ENCODE assay signal across 8 cellular contexts in the genomic region with DNA sequence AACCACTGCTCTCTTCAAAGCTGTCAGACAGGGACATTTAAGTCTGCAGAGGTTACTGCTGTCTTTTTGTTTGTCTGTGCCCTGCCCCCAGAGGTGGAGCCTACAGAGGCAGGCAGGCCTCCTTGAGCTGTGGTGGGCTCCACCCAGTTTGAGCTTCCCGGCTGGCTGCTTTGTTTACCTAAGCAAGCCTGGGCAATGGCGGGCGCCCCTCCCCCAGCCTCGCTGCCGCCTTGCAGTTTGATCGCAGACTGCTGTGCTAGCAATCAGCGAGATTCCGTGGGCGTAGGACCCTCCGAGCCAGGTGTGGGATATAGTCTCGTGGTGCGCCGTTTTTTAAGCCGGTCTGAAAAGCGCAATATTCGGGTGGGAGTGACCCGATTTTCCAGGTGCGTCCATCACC.
DNase-seq lines count a peak whose midpoint lies in the region; ATAC-seq, FAIRE-seq and TF ChIP-seq lines count a peak whose summit lies in the region.
"Not testable (repeated sequence)": the region's sequence is repeated elsewhere in the genome, so short reads cannot be mapped to it uniquely, and the experiment has no call there.

No MANE protein-coding gene starts in this region.

- CTCF ChIA-PET in PC-3 (lab: Charles Lee): interaction anchor here (0.6 kb wide), 1 partner anchor 192 kb away, joined by 3 read pairs; no protein-coding TSS in a partner anchor

- not testable (repeated sequence) for DNase-seq in GM23338 (ENCODE audit: low spot score); PC-3; astrocyte (ENCODE audit: low read depth); endodermal cell; left ventricle myocardium inferior; mesothelial cell of epicardium (ENCODE audit: low spot score in 2 of 2, unreplicated experiment in 2 of 2)
- peak in 5 of 6 donors; percentile 12 to 33 (median 24) for DNase-seq in pancreas
- DNase-seq in upper lobe of right lung: peak; percentile 36

- not testable (repeated sequence) for H3K36me3 ChIP-seq in GM23338 (ENCODE audit: insufficient read depth); PC-3 (ENCODE audit: low read depth, low read length); astrocyte (ENCODE audit: insufficient read depth, low read length); endodermal cell (ENCODE audit: control insufficient read depth, insufficient read depth, low read length); left ventricle myocardium inferior; pancreas; upper lobe of right lung

- not testable (repeated sequence) for H3K4me3 ChIP-seq in GM23338; PC-3 (ENCODE audit: low read length); astrocyte (ENCODE audit: insufficient read depth, low read depth, low read length); upper lobe of right lung
- peak overlapping the region; percentile 58 for H3K4me3 ChIP-seq in endodermal cell (ENCODE audit: low read length)
- H3K4me3 ChIP-seq in left ventricle myocardium inferior: peak overlapping the region; percentile 53
- peak overlapping the region in 2 of 4 donors; percentile 21 to 22 for H3K4me3 ChIP-seq in pancreas

- H3K36me3 Mint-ChIP-seq in GM23338 (ENCODE audit: low read depth) (peaks cover 29% of the 10 kb centered on the region), endodermal cell (ENCODE audit: low read depth) (peaks cover 20% of the 10 kb centered on the region), mesothelial cell of epicardium (peaks cover 12% of the 10 kb centered on the region)
- H3K36me3 Mint-ChIP-seq in astrocyte (ENCODE audit: low read depth, unreplicated experiment): not testable (repeated sequence)

- H3K27me3 Mint-ChIP-seq in GM23338 (ENCODE audit: insufficient read depth, low read depth, poor library complexity); astrocyte (ENCODE audit: low read depth, unreplicated experiment); endodermal cell (ENCODE audit: insufficient read depth); mesothelial cell of epicardium (ENCODE audit: low read depth): not testable (repeated sequence)

- 14% methylated on average over 6 of the region's 18 CpGs; no CpG with 5 or more reads in 1 of the 2 experiments for WGBS in endodermal cell (ENCODE audit: insufficient coverage in 1 of 2, insufficient read length in 1 of 2), 2 experiments
- WGBS in pancreas, 2 donors: 21 to 43% methylated on average over 7 to 13 of the region's 18 CpGs

- not testable (repeated sequence) for TF ChIP-seq CTCF in GM23338 (conservative IDR thresholded peaks at IDR 0.05; ENCODE audit: low read depth in 2 of 2); PC-3 (conservative IDR thresholded peaks at IDR 0.05; ENCODE audit: low read depth, low read length); astrocyte (IDR thresholded peaks at IDR 0.05; ENCODE audit: insufficient read depth, low read depth, low read length); endodermal cell (conservative IDR thresholded peaks at IDR 0.05); left ventricle myocardium inferior (IDR thresholded peaks at IDR 0.05; ENCODE audit: borderline replicate concordance); mesothelial cell of epicardium (IDR thresholded peaks at IDR 0.05; ENCODE audit: unreplicated experiment); pancreas (IDR thresholded peaks at IDR 0.05); upper lobe of right lung (IDR thresholded peaks at IDR 0.05)

- not testable (repeated sequence) for H3K9me3 ChIP-seq in PC-3 (ENCODE audit: low read length); astrocyte (ENCODE audit: insufficient read depth, low read depth, low read length); pancreas; upper lobe of right lung
- peaks cover 18% of the 10 kb centered on the region for H3K9me3 ChIP-seq in endodermal cell (ENCODE audit: control insufficient read depth, low read length)
- peaks cover 20% of the 10 kb centered on the region for H3K9me3 ChIP-seq in left ventricle myocardium inferior (replicated peaks)

- FAIRE-seq in astrocyte (lab: Jason Lieb, UNC); pancreas (lab: Jason Lieb, UNC): not testable (repeated sequence)

- H3K9me2 ChIP-seq in GM23338 (ENCODE audit: insufficient read depth); PC-3 (replicated peaks; ENCODE audit: low read length): not testable (repeated sequence)

- peaks cover 30% of the 10 kb centered on the region for H3K9me3 Mint-ChIP-seq in GM23338
- H3K9me3 Mint-ChIP-seq in astrocyte (ENCODE audit: unreplicated experiment): not testable (repeated sequence)
- peaks cover 29% of the 10 kb centered on the region for H3K9me3 Mint-ChIP-seq in endodermal cell
- H3K9me3 Mint-ChIP-seq in mesothelial cell of epicardium: peaks cover 32% of the 10 kb centered on the region

- not testable (repeated sequence) for H3K4me1 Mint-ChIP-seq in GM23338; astrocyte (ENCODE audit: low read depth, unreplicated experiment); endodermal cell; mesothelial cell of epicardium

- H3K4me2 ChIP-seq in GM23338; PC-3 (ENCODE audit: low read length); astrocyte (ENCODE audit: low read length): not testable (repeated sequence)

- peak overlapping the region; percentile 78; the same call in 2 of the 3 replicates for H3K4me3 Mint-ChIP-seq in GM23338
- H3K4me3 Mint-ChIP-seq in astrocyte (ENCODE audit: unreplicated experiment): peak overlapping the region; percentile 82
- peak overlapping the region; percentile 67 for H3K4me3 Mint-ChIP-seq in endodermal cell
- H3K4me3 Mint-ChIP-seq in mesothelial cell of epicardium: peak overlapping the region; percentile 87

- not testable (repeated sequence) for H4K20me1 ChIP-seq in GM23338 (replicated peaks; ENCODE audit: insufficient read depth); PC-3 (ENCODE audit: low read length); astrocyte (ENCODE audit: insufficient read depth, low read length)

- not testable (repeated sequence) for H3F3A ChIP-seq in GM23338 (replicated peaks; ENCODE audit: low read depth); PC-3 (ENCODE audit: low read length, unreplicated experiment)

- ATAC-seq in GM23338 (peak; percentile 61), pancreas (peak in 2 of 4 donors; percentile 53 to 68)
- ATAC-seq in PC-3, upper lobe of right lung: not testable (repeated sequence)

- H2AFZ ChIP-seq in GM23338; PC-3 (ENCODE audit: low read length); astrocyte (ENCODE audit: low read depth, low read length): not testable (repeated sequence)

- H3K9ac ChIP-seq in PC-3 (ENCODE audit: low read length); astrocyte (ENCODE audit: low read length); endodermal cell (ENCODE audit: extremely low read depth, low read length, poor library complexity, severe bottlenecking): not testable (repeated sequence)

- POLR2A ChIA-PET in PC-3 (lab: Charles Lee; ENCODE audit: unreplicated experiment): not testable (repeated sequence)

- not testable (repeated sequence) for H3K27me3 ChIP-seq in GM23338 (ENCODE audit: insufficient read depth); PC-3 (ENCODE audit: low read length); astrocyte (ENCODE audit: insufficient read depth, low read length); endodermal cell (ENCODE audit: control insufficient read depth, insufficient read depth, low read length, poor library complexity, severe bottlenecking); left ventricle myocardium inferior (ENCODE audit: low read depth); pancreas; upper lobe of right lung

- TSS peak; percentile 55 for BruUV-seq in PC-3 (replicated peaks; lab: Mats Ljungman, UMichigan)

- not testable (repeated sequence) for H3K27ac Mint-ChIP-seq in GM23338; astrocyte (ENCODE audit: unreplicated experiment); endodermal cell; mesothelial cell of epicardium

- not testable (repeated sequence) for H3K79me2 ChIP-seq in GM23338 (replicated peaks; ENCODE audit: insufficient read depth); PC-3 (ENCODE audit: low read length); astrocyte (ENCODE audit: insufficient read depth, low read length)

- not testable (repeated sequence) for H3K4me1 ChIP-seq in GM23338 (ENCODE audit: insufficient read depth); PC-3 (ENCODE audit: insufficient read depth, low read length); astrocyte (ENCODE audit: insufficient read depth, low read length); endodermal cell (ENCODE audit: control insufficient read depth, insufficient read depth, low read length); left ventricle myocardium inferior; pancreas; upper lobe of right lung

- intact Hi-C loops in PC-3 (cut with micrococcal nuclease): loop anchor here (10.0 kb wide), 1 partner anchor 578 kb away; no protein-coding TSS in a partner anchor
- intact Hi-C loops in left ventricle myocardium inferior (cut with micrococcal nuclease); pancreas (cut with DNase I); upper lobe of right lung (cut with DNase I): not testable (repeated sequence)

- not testable (repeated sequence) for H3K27ac ChIP-seq in GM23338 (ENCODE audit: low read depth); PC-3 (ENCODE audit: low read length); astrocyte (ENCODE audit: low read depth, low read length); endodermal cell (ENCODE audit: low read depth, low read length); left ventricle myocardium inferior (replicated peaks); pancreas; upper lobe of right lung
